9 cellular contexts compared by ENCODE assay signal in genomic region chr3:11637901-11638668, GRCh38. TPM values are rescaled to one million over a fixed set of nuclear protein-coding genes. Genes with fewer than 3 reads are reported as not detected.
DNase-seq lines count a peak whose midpoint lies in the region; ATAC-seq and TF ChIP-seq lines count a peak whose summit lies in the region.
"Had no signal": no experiment of that assay in that cellular context is flagged by ENCODE, and none has a peak within 500 bp of the region (broad histone marks: within the 10 kb centered on the region; RNA-seq: fewer than 3 reads in every experiment).

No MANE protein-coding gene starts in this region.

- TF ChIP-seq CTCF in heart left ventricle (IDR thresholded peaks at IDR 0.05) (no peak), breast epithelium (IDR thresholded peaks at IDR 0.05) (no peak), GM10266 (IDR thresholded peaks at IDR 0.05; ENCODE audit: control insufficient read depth, insufficient read depth, low read depth, missing control alignments) (no peak)

- H3K27ac ChIP-seq in heart left ventricle: peak overlapping the region; percentile 7 to 97 (median 94)
- H3K27ac ChIP-seq in breast epithelium: peak overlapping the region; percentile 92 to 98
- H3K27ac ChIP-seq in mesodermal cell (ENCODE audit: low read depth, low read length, severe bottlenecking): peak overlapping the region; percentile 50
- no peak overlapping the region for H3K27ac ChIP-seq in urinary bladder (ENCODE audit: low read depth)

- H3K9me3 ChIP-seq in heart left ventricle (no peaks in the 10 kb centered on the region), breast epithelium (no peaks in the 10 kb centered on the region), mesodermal cell (ENCODE audit: control insufficient read depth, low read length) (no peaks in the 10 kb centered on the region)

- peak overlapping the region in 9 of 12 donors; percentile 10 to 67 (median 25) for H3K4me3 ChIP-seq in heart left ventricle
- peak overlapping the region; percentile 27 to 68 (median 59) for H3K4me3 ChIP-seq in breast epithelium
- peak overlapping the region; percentile 1 for H3K4me3 ChIP-seq in mesodermal cell (ENCODE audit: extremely low read depth, insufficient read depth, low read length, poor library complexity, severe bottlenecking)
- peak overlapping the region; percentile 2 for H3K4me3 ChIP-seq in urinary bladder (ENCODE audit: low read depth, low read length)

- no peak for DNase-seq in heart left ventricle
- DNase-seq in Right ventricle myocardium superior: no peak
- DNase-seq in breast epithelium (ENCODE audit: low spot score in 2 of 2): no peak
- DNase-seq in GOT3 (lab: John Stamatoyannopoulos, UW): no peak
- DNase-seq in GM10266 (ENCODE audit: extremely low spot score): no peak
- DNase-seq: cortex of kidney had no signal

- TF ChIP-seq POLR2A in heart left ventricle (IDR thresholded peaks at IDR 0.05) (no peak), breast epithelium (IDR thresholded peaks at IDR 0.05) (no peak)

- intact Hi-C loops in heart left ventricle (cut with DNase I) (loop anchor here in 4 of 10 donors (5.0 to 10.0 kb wide), 2 partner anchors 36 to 53 kb away; no protein-coding TSS in a partner anchor), Right ventricle myocardium superior (cut with DNase I) (no loop called here), breast epithelium (cut with DNase I; ENCODE audit: low total_unique reads) (loop anchor here (2.0 kb wide), 1 partner anchor 73 kb away; no protein-coding TSS in a partner anchor)

- H3K27me3 ChIP-seq in heart left ventricle (no peaks in the 10 kb centered on the region), breast epithelium (no peaks in the 10 kb centered on the region)

- ATAC-seq in heart left ventricle (no peak), Right ventricle myocardium superior (ENCODE audit: poor library complexity) (no peak), HG03139 (IDR thresholded peaks at IDR 0.05; ENCODE audit: unreplicated experiment) (no peak)

- H3K36me3 ChIP-seq in heart left ventricle (no peaks in the 10 kb centered on the region), breast epithelium (no peaks in the 10 kb centered on the region), mesodermal cell (ENCODE audit: control insufficient read depth, insufficient read depth, low read length) (peaks cover 23% of the 10 kb centered on the region), urinary bladder (ENCODE audit: insufficient read depth) (no peaks in the 10 kb centered on the region)

- 12 to 23% (median 14%) methylated on average over 13 of the region's 13 CpGs for WGBS in heart left ventricle, 4 donors
- WGBS in mesodermal cell (ENCODE audit: insufficient coverage in 2 of 2), 2 experiments: 74 to 91% methylated on average over 1 to 6 of the region's 13 CpGs
- 17% methylated on average over 13 of the region's 13 CpGs for WGBS in urinary bladder

- peaks cover 38 to 86% (median 82%) of the 10 kb centered on the region in 12 donors for H3K4me1 ChIP-seq in heart left ventricle
- H3K4me1 ChIP-seq in breast epithelium: peaks cover 18 to 20% of the 10 kb centered on the region in 2 donors
- peaks cover 46% of the 10 kb centered on the region for H3K4me1 ChIP-seq in mesodermal cell (ENCODE audit: control insufficient read depth, insufficient read depth, low read length, poor library complexity, severe bottlenecking)
- H3K4me1 ChIP-seq in urinary bladder (ENCODE audit: insufficient read depth): peaks cover 3% of the 10 kb centered on the region

RNA-seq across cellular contexts. Expression of gene VGLL4, which starts 5.6 kb away (rescaled TPM):
- total RNA-seq in heart left ventricle (10 to 100 TPM; 24.0 to 40.4 (median 32.6) TPM), Right ventricle myocardium superior (23.0 TPM), breast epithelium (10 to 100 TPM; 48.0 to 90.0 (median 68.5) TPM), urinary bladder (77.1 TPM)
- polyA plus RNA-seq in heart left ventricle (10 to 100 TPM; 24.5 to 25.8 TPM), urinary bladder (42.3 TPM)
- polyA plus RNA-seq in mesodermal cell (2013, experiment 1 of 2): 115 TPM
- polyA plus RNA-seq in mesodermal cell (2013, experiment 2 of 2): 90.5 TPM

Comparison
In these comparisons a context has a peak if more than half of its experiments do, and no peak if none do; other contexts are left out.
1. H3K4me3 ChIP-seq: peak in every context shown above with its lines; median percentile 59 in breast epithelium; 25 in heart left ventricle; 2 in urinary bladder; 1 in mesodermal cell.